Comparison of ENCODE assay signal across 15 cellular contexts in the genomic region with DNA sequence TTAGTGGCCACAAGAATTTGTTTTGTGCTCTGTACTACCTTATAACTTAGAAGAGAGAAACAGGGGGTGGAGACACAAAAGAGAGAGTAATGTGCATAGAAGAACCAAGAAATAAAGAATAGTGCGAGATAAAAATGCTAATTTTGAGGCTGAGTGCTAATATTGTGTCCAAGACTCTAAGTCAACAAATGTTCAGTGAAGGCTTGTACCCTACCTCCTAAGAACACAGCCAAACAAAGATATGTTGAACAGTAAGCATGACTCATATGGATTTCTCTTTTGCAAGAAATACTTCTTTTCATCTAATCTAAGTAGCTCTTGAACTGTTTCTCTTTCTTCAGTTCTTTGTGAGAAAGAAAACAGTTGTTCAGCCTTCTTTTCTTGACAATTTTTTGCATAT. TPM values are rescaled to one million over a fixed set of nuclear protein-coding genes. Genes with fewer than 3 reads are reported as not detected.
DNase-seq lines count a peak whose midpoint lies in the region; ATAC-seq and TF ChIP-seq lines count a peak whose summit lies in the region.
"Had no signal": no experiment of that assay in that cellular context is flagged by ENCODE, and none has a peak within 500 bp of the region (broad histone marks: within the 10 kb centered on the region; RNA-seq: fewer than 3 reads in every experiment).

No MANE protein-coding gene starts in this region.

- H3K27me3 ChIP-seq in IMR-90 (ENCODE audit: control insufficient read depth, insufficient read depth, low read length) (no peaks in the 10 kb centered on the region), heart right ventricle (no peaks in the 10 kb centered on the region), smooth muscle cell (ENCODE audit: low read depth) (no peaks in the 10 kb centered on the region)
- H3K27me3 ChIP-seq in effector memory CD4-positive, alpha-beta T cell (replicated peaks; ENCODE audit: control insufficient read depth, insufficient read depth, low read length, poor library complexity, severe bottlenecking), result no peaks in the 10 kb centered on the region
- H3K27me3 ChIP-seq: neural progenitor cell, transverse colon had no signal

- H2BK120ac ChIP-seq in IMR-90 (ENCODE audit: low read depth, low read length), result no peak overlapping the region

- no peak for TF ChIP-seq RAD21 in IMR-90 (IDR thresholded peaks at IDR 0.05; ENCODE audit: low read length)

- no TSS peak for BruUV-seq in IMR-90 (replicated peaks; lab: Mats Ljungman, UMichigan)

- peak overlapping the region in 4 of 5 experiments; percentile 0 to 56 (median 24) for H3K27ac Mint-ChIP-seq in brain
- no peak overlapping the region for H3K27ac Mint-ChIP-seq in CD14-positive monocyte
- H3K27ac Mint-ChIP-seq: activated CD4-positive, alpha-beta memory T cell treated with anti-CD3 and anti-CD28 coated beads, Interleukin-2, amount 10 ng/mL, durations not matched to agents 7 days and 5 days; neural progenitor cell had no signal

- H2AFZ ChIP-seq in IMR-90 (replicated peaks; ENCODE audit: low read length, poor library complexity), result no peak overlapping the region
- H2AFZ ChIP-seq in smooth muscle cell (ENCODE audit: low read depth), result peak overlapping the region; percentile 59
- H2AFZ ChIP-seq: neural progenitor cell had no signal

- H3K4me3 ChIP-seq in IMR-90 (ENCODE audit: insufficient read depth, low read depth, low read length), result no peak overlapping the region
- no peak overlapping the region for H3K4me3 ChIP-seq in heart right ventricle
- H3K4me3 ChIP-seq in smooth muscle cell, result no peak overlapping the region
- no peak overlapping the region for H3K4me3 ChIP-seq in effector memory CD4-positive, alpha-beta T cell (ENCODE audit: insufficient read depth, low read depth, low read length, poor library complexity, severe bottlenecking)
- H3K4me3 ChIP-seq: neural progenitor cell, transverse colon had no signal

- H3K4me3 Mint-ChIP-seq in brain (no peak overlapping the region), CD14-positive monocyte (no peak overlapping the region)
- H3K4me3 Mint-ChIP-seq: activated CD4-positive, alpha-beta memory T cell treated with anti-CD3 and anti-CD28 coated beads, Interleukin-2, amount 10 ng/mL, durations not matched to agents 7 days and 5 days; neural progenitor cell had no signal

- H3K9me3 Mint-ChIP-seq in brain (peaks cover 4 to 11% (median 7%) of the 10 kb centered on the region in 5 experiments), CD14-positive monocyte (peaks cover 0 to 3% (median under 1%) of the 10 kb centered on the region in 7 donors)
- H3K9me3 Mint-ChIP-seq: activated CD4-positive, alpha-beta memory T cell treated with anti-CD3 and anti-CD28 coated beads, Interleukin-2, amount 10 ng/mL, durations not matched to agents 7 days and 5 days had no signal

- CTCF ChIA-PET in IMR-90 (lab: Yijun Ruan, JAX), result no interaction called here

- in situ Hi-C loops in IMR-90 (cut with MboI; ENCODE audit: low sequenced_read_pairs), result no loop called here

- no peak overlapping the region for H3K56ac ChIP-seq in IMR-90 (ENCODE audit: extremely low read depth, insufficient read depth, low read length)

- H3K4me2 ChIP-seq in IMR-90 (ENCODE audit: low read depth, low read length) (no peak overlapping the region), smooth muscle cell (peak overlapping the region; percentile 65)
- H3K4me2 ChIP-seq: neural progenitor cell had no signal

- peaks cover 61% of the 10 kb centered on the region for H3K4me1 Mint-ChIP-seq in brain
- H3K4me1 Mint-ChIP-seq in CD14-positive monocyte, result peaks cover under 1% of the 10 kb centered on the region
- H3K4me1 Mint-ChIP-seq: activated CD4-positive, alpha-beta memory T cell treated with anti-CD3 and anti-CD28 coated beads, Interleukin-2, amount 10 ng/mL, durations not matched to agents 7 days and 5 days had no signal

- H2BK5ac ChIP-seq in IMR-90 (ENCODE audit: low read depth, low read length, poor library complexity, severe bottlenecking), result no peak overlapping the region

- H4K91ac ChIP-seq in IMR-90 (ENCODE audit: insufficient read depth, low read depth, low read length), result no peak overlapping the region

- no peaks in the 10 kb centered on the region; the same call in 1 of the 2 replicates for H3K4me1 ChIP-seq in IMR-90 (ENCODE audit: control insufficient read depth, insufficient read depth, low read length)
- peaks cover 0 to 82% (median 49%) of the 10 kb centered on the region in 9 donors for H3K4me1 ChIP-seq in heart right ventricle
- peaks cover 7% of the 10 kb centered on the region for H3K4me1 ChIP-seq in smooth muscle cell (ENCODE audit: low read depth)
- H3K4me1 ChIP-seq in effector memory CD4-positive, alpha-beta T cell (ENCODE audit: control insufficient read depth, insufficient read depth, low read length, poor library complexity, severe bottlenecking), result no peaks in the 10 kb centered on the region

- H3K14ac ChIP-seq in IMR-90 (replicated peaks; ENCODE audit: low read depth, low read length), result no peak overlapping the region

- no peaks in the 10 kb centered on the region for H3K36me3 ChIP-seq in IMR-90 (ENCODE audit: control insufficient read depth, insufficient read depth, low read length)
- no peaks in the 10 kb centered on the region for H3K36me3 ChIP-seq in heart right ventricle
- H3K36me3 ChIP-seq in smooth muscle cell (ENCODE audit: low read depth), result no peaks in the 10 kb centered on the region
- no peaks in the 10 kb centered on the region for H3K36me3 ChIP-seq in effector memory CD4-positive, alpha-beta T cell (ENCODE audit: control insufficient read depth, insufficient read depth, low read length)
- H3K36me3 ChIP-seq: neural progenitor cell, transverse colon had no signal

- no peaks in the 10 kb centered on the region for H3K79me1 ChIP-seq in IMR-90 (ENCODE audit: low read depth in 1 of 2, low read length in 2 of 2)

- no peak overlapping the region for H3K18ac ChIP-seq in IMR-90 (ENCODE audit: low read depth, low read length)

- no peak overlapping the region for H2AK9ac ChIP-seq in IMR-90 (replicated peaks; ENCODE audit: low read depth, low read length, poor library complexity)

- no peak overlapping the region for H2BK20ac ChIP-seq in IMR-90 (ENCODE audit: low read depth, low read length)

- no peak overlapping the region for H4K8ac ChIP-seq in IMR-90 (ENCODE audit: low read depth in 2 of 2, low read length in 2 of 2)

- H4K20me1 ChIP-seq in IMR-90 (ENCODE audit: insufficient read depth, low read length) (no peaks in the 10 kb centered on the region), smooth muscle cell (ENCODE audit: low read depth) (no peaks in the 10 kb centered on the region)

- intact Hi-C loops in IMR-90 (cut with micrococcal nuclease), result loop anchor here (2.0 to 5.0 kb wide), 2 partner anchors 38 to 41 kb away; no protein-coding TSS in a partner anchor
- intact Hi-C loops in heart right ventricle (cut with DNase I), result no loop called here
- intact Hi-C loops in CD14-positive monocyte (cut with micrococcal nuclease), result no loop called here

- no peak overlapping the region for H2BK15ac ChIP-seq in IMR-90 (ENCODE audit: low read depth, low read length)

- H3K23ac ChIP-seq in IMR-90 (ENCODE audit: low read depth, low read length), result no peak overlapping the region

- no peak for TF ChIP-seq POLR2A in IMR-90 (IDR thresholded peaks at IDR 0.05; ENCODE audit: low read depth, low read length)

- H3K27ac ChIP-seq in IMR-90 (ENCODE audit: insufficient read depth, low read length) (no peak overlapping the region), heart right ventricle (peak overlapping the region in 9 of 10 donors; percentile 23 to 59 (median 38)), smooth muscle cell (ENCODE audit: low read depth) (peak overlapping the region; percentile 66)
- no peak overlapping the region for H3K27ac ChIP-seq in effector memory CD4-positive, alpha-beta T cell (ENCODE audit: insufficient read depth, low read length, poor library complexity, severe bottlenecking)
- H3K27ac ChIP-seq: neural progenitor cell, transverse colon had no signal

- H3K27me3 Mint-ChIP-seq in brain (peaks cover 4% of the 10 kb centered on the region), CD14-positive monocyte (ENCODE audit: low read depth in 3 of 3) (peaks cover 0 to 1% (median 0%) of the 10 kb centered on the region in 3 donors)

- POLR2A ChIA-PET in IMR-90 (lab: Charles Lee; ENCODE audit: unreplicated experiment), result no interaction called here

- H4K5ac ChIP-seq in IMR-90 (ENCODE audit: low read depth, low read length), result no peak overlapping the region

- no peaks in the 10 kb centered on the region for H3F3A ChIP-seq in smooth muscle cell (ENCODE audit: low read depth)

- H3K79me2 ChIP-seq in smooth muscle cell (ENCODE audit: low read depth), result no peaks in the 10 kb centered on the region

- DNase-seq in IMR-90 (peak; percentile 60), heart right ventricle (no peak), smooth muscle cell (lab: John Stamatoyannopoulos, UW; ENCODE audit: unreplicated experiment) (no peak), CD14-positive monocyte (ENCODE audit: low spot score) (no peak), AG20443 (ENCODE audit: low spot score) (no peak)
- DNase-seq in effector memory CD4-positive, alpha-beta T cell, result no peak
- DNase-seq: activated CD4-positive, alpha-beta memory T cell treated with anti-CD3 and anti-CD28 coated beads, Interleukin-2, amount 10 ng/mL, durations not matched to agents 7 days and 5 days; NCI-H446 treated with DMSO at 0.1 percent for 48 hours; stimulated activated CD4-positive, alpha-beta T cell treated with anti-CD3 and anti-CD28 coated beads, Interleukin-15, amount 100 ng/mL, for 24 hours; T-helper 9 cell; transverse colon had no signal

- no peak overlapping the region for H2AK5ac ChIP-seq in IMR-90 (ENCODE audit: low read depth, low read length)

- H3K36me3 Mint-ChIP-seq in brain, result peaks cover 3% of the 10 kb centered on the region
- H3K36me3 Mint-ChIP-seq in CD14-positive monocyte, result no peaks in the 10 kb centered on the region

- WGBS in IMR-90 (ENCODE audit: extremely low coverage in 2 of 2, insufficient read length in 1 of 2), 2 experiments, result no CpG with 5 or more reads among the region's 1 CpG
- 63 to 79% methylated on average over 1 of the region's 1 CpG for WGBS in heart right ventricle, 2 donors
- WGBS in smooth muscle cell (ENCODE audit: low lambda C conversion rate), result 100% methylated on average over 1 of the region's 1 CpG

- peak; percentile 92 for ATAC-seq in IMR-90 (ENCODE audit: low read depth)
- ATAC-seq in heart right ventricle, result peak in 1 of 8 donors; percentile 21
- no peak for ATAC-seq in GM19351 (IDR thresholded peaks at IDR 0.05; ENCODE audit: unreplicated experiment)
- ATAC-seq: Panc1 had no signal

- TF ChIP-seq CTCF in IMR-90 (conservative IDR thresholded peaks at IDR 0.05; ENCODE audit: low read depth, low read length), result no peak
- TF ChIP-seq CTCF in brain (conservative IDR thresholded peaks at IDR 0.05), result no peak
- no peak for TF ChIP-seq CTCF in heart right ventricle (IDR thresholded peaks at IDR 0.05)
- TF ChIP-seq CTCF in smooth muscle cell (IDR thresholded peaks at IDR 0.05; ENCODE audit: borderline replicate concordance, insufficient read depth, poor library complexity, severe bottlenecking), result no peak
- no peak for TF ChIP-seq CTCF in CD14-positive monocyte (IDR thresholded peaks at IDR 0.05)

- no peak overlapping the region for H3K9ac ChIP-seq in IMR-90 (ENCODE audit: low read depth, low read length)
- H3K9ac ChIP-seq in smooth muscle cell (ENCODE audit: low read depth), result no peak overlapping the region
- H3K9ac ChIP-seq: neural progenitor cell had no signal

- no peak overlapping the region for H3K4ac ChIP-seq in IMR-90 (ENCODE audit: low read depth, low read length)

- no peaks in the 10 kb centered on the region for H3K9me1 ChIP-seq in IMR-90 (ENCODE audit: insufficient read depth, low read length)

- H3K9me3 ChIP-seq in IMR-90 (ENCODE audit: control insufficient read depth, insufficient read depth, low read length) (no peaks in the 10 kb centered on the region), heart right ventricle (no peaks in the 10 kb centered on the region), smooth muscle cell (replicated peaks; ENCODE audit: low read depth) (no peaks in the 10 kb centered on the region)
- H3K9me3 ChIP-seq in effector memory CD4-positive, alpha-beta T cell (ENCODE audit: control insufficient read depth, low read length), result no peaks in the 10 kb centered on the region
- H3K9me3 ChIP-seq: transverse colon had no signal

- dilution Hi-C loops in IMR-90 (cut with HindIII; ENCODE audit: low sequenced_read_pairs, unreplicated experiment), result no loop called here

RNA-seq across cellular contexts. Expression of gene GAREM1, which starts 45.2 kb away (rescaled TPM):
- total RNA-seq in IMR-90 (2012; rRNA removed) (1.9 and 2.3 TPM in 2 replicates), heart right ventricle (10 to 100 TPM in 9 of 10 donors, 1 to 10 TPM in 1; 8.6 to 26.1 (median 13.9) TPM), smooth muscle cell (3.0 and 13.4 TPM in 2 replicates)
- polyA plus RNA-seq in IMR-90 (2012; rRNA removed) (1.4 and 1.7 TPM in 2 replicates), brain (ENCODE audit: insufficient read depth, low read depth, low replicate concordance) (4.4 TPM), heart right ventricle (1 to 10 TPM; 2.4 to 4.3 TPM), smooth muscle cell (0.33 and 4.3 TPM in 2 replicates), CD14-positive monocyte (not detected)
- 0.63 and 1.1 TPM in 2 replicates for polyA plus RNA-seq in IMR-90 (2012; cell fraction: cytosol; rRNA removed)
- 0.94 and 1.6 TPM in 2 replicates for polyA plus RNA-seq in IMR-90 (2012; cell fraction: nucleus; rRNA removed; ENCODE audit: low replicate concordance)

Comparison
In these comparisons a context has a peak if more than half of its experiments do, and no peak if none do; other contexts are left out.
1. H3K27ac ChIP-seq: peak in heart right ventricle (9 of 10) and smooth muscle cell (single experiment); none in IMR-90 (single experiment) and effector memory CD4-positive, alpha-beta T cell (single experiment).
2. H3K27ac Mint-ChIP-seq: peak in brain (4 of 5); none in CD14-positive monocyte (0 of 7).